In the genomic region with DNA sequence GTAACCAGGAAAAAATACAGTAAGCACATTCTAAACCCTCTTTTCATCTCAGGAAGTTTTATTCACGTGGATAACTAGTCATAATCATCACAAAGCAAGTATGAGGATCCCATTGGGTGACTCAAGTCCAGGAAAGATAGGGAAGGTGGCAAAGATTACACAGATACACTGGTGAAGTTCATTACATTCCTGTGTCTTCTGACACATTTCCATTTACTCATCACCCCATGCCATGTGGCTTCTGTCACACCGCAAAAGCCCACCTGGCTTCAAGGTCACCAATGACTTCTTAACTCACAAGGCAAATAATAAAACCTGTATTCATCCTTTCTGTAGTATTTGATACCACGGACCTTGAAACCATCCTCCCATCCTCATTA, we compare ENCODE assay signal across 1 cellular context.
TF ChIP-seq lines count a peak whose summit lies in the region.

No MANE protein-coding gene starts in this region.

TF ChIP-seq in SK-N-SH, 30 proteins besides CTCF, POLR2A, EP300 and RAD21 (continued from another document):
- TF ChIP-seq, protein P1, sequence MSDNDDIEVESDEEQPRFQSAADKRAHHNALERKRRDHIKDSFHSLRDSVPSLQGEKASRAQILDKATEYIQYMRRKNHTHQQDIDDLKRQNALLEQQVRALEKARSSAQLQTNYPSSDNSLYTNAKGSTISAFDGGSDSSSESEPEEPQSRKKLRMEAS (IDR thresholded peaks at IDR 0.05; ENCODE audit: low read depth): 0 out of 2 replicates have a peak, but pooled peaks have one; percentile 18
- no peak for TF ChIP-seq FOSL2 (IDR thresholded peaks at IDR 0.05; ENCODE audit: borderline replicate concordance, low read depth)
